Comparison of ENCODE assay signal across 17 cellular contexts in genomic region chr2:85582467-85582866, GRCh38. TPM values are rescaled to one million over a fixed set of nuclear protein-coding genes. Genes with fewer than 3 reads are reported as not detected.
DNase-seq lines count a peak whose midpoint lies in the region; ATAC-seq lines count a peak whose summit lies in the region.
"Had no signal": no experiment of that assay in that cellular context is flagged by ENCODE, and none has a peak within 500 bp of the region (broad histone marks: within the 10 kb centered on the region; RNA-seq: fewer than 3 reads in every experiment).

No MANE protein-coding gene starts in this region.

- H3K27ac Mint-ChIP-seq in T-helper 1 cell treated with Interleukin-12 subunit alpha and Interleukin-12 subunit beta and Interleukin-4 antibody, amounts not matched to agents 30 μg/mL and 1 μg/mL, for 36 hours, result peak overlapping the region; percentile 16
- H3K27ac Mint-ChIP-seq in activated CD4-positive, alpha-beta memory T cell treated with anti-CD3 and anti-CD28 coated beads, Interleukin-2, amount 10 ng/mL, durations not matched to agents 7 days and 5 days, result peak overlapping the region; percentile 14
- H3K27ac Mint-ChIP-seq in naive thymus-derived CD8-positive, alpha-beta T cell, result peak overlapping the region in 6 of 10 donors; percentile 27 to 96 (median 66)
- H3K27ac Mint-ChIP-seq: WTC11 had no signal

- peaks cover 59% of the 10 kb centered on the region for H3K4me1 Mint-ChIP-seq in T-helper 1 cell treated with Interleukin-12 subunit alpha and Interleukin-12 subunit beta and Interleukin-4 antibody, amounts not matched to agents 30 μg/mL and 1 μg/mL, for 36 hours (ENCODE audit: low read depth)
- peaks cover 66% of the 10 kb centered on the region for H3K4me1 Mint-ChIP-seq in activated CD4-positive, alpha-beta memory T cell treated with anti-CD3 and anti-CD28 coated beads, Interleukin-2, amount 10 ng/mL, durations not matched to agents 7 days and 5 days
- peaks cover 39 to 76% (median 70%) of the 10 kb centered on the region in 4 donors for H3K4me1 Mint-ChIP-seq in naive thymus-derived CD8-positive, alpha-beta T cell

- POLR2A ChIA-PET in activated CD4-positive, alpha-beta memory T cell treated with anti-CD3 and anti-CD28 coated beads, Interleukin-2, amount 10 ng/mL, durations not matched to agents 7 days and 5 days (lab: Charles Lee), result no interaction called here
- POLR2A ChIA-PET in naive thymus-derived CD8-positive, alpha-beta T cell (lab: Charles Lee), result interaction anchor here (1.4 to 7.4 kb wide), 5 partner anchors 13 to 228 kb away, joined by 3 to 88 read pairs (median 10); partner anchors contain the start of genes ELMOD3, RETSAT, RNF181 and TMEM150A

- DNase-seq in T-helper 1 cell, result no peak
- peak; percentile 20 for DNase-seq in CD1c-positive myeloid dendritic cell (ENCODE audit: extremely low spot score)
- no peak for DNase-seq in activated CD4-positive, alpha-beta memory T cell treated with anti-CD3 and anti-CD28 coated beads, Interleukin-2, amount 10 ng/mL, durations not matched to agents 7 days and 5 days
- DNase-seq in naive thymus-derived CD8-positive, alpha-beta T cell, result no peak
- no peak for DNase-seq in midbrain (lab: John Stamatoyannopoulos, UW)
- DNase-seq: 8988T; KBM-7; NCI-H1105; NCI-H2171 treated with DMSO at 0.1 percent for 48 hours; NCI-H82; stimulated activated CD4-positive, alpha-beta T cell treated with anti-CD3 and anti-CD28 coated beads, Interleukin-4, amount 100 ng/mL, for 1 hour; stimulated activated CD8-positive, alpha-beta memory T cell treated with anti-CD3 and anti-CD28 coated beads, Interleukin-4, amount 100 ng/mL, for 48 hours had no signal

- ATAC-seq in naive thymus-derived CD8-positive, alpha-beta T cell, result no peak
- ATAC-seq in GM18498 (IDR thresholded peaks at IDR 0.05; ENCODE audit: unreplicated experiment), result no peak
- ATAC-seq in GM19395 (IDR thresholded peaks at IDR 0.05; ENCODE audit: unreplicated experiment), result no peak
- ATAC-seq: WTC11 had no signal

- H3K27me3 Mint-ChIP-seq in T-helper 1 cell treated with Interleukin-12 subunit alpha and Interleukin-12 subunit beta and Interleukin-4 antibody, amounts not matched to agents 30 μg/mL and 1 μg/mL, for 36 hours (ENCODE audit: low read depth), result no peaks in the 10 kb centered on the region
- no peaks in the 10 kb centered on the region for H3K27me3 Mint-ChIP-seq in activated CD4-positive, alpha-beta memory T cell treated with anti-CD3 and anti-CD28 coated beads, Interleukin-2, amount 10 ng/mL, durations not matched to agents 7 days and 5 days
- no peaks in the 10 kb centered on the region for H3K27me3 Mint-ChIP-seq in naive thymus-derived CD8-positive, alpha-beta T cell

- H3K9me3 Mint-ChIP-seq in T-helper 1 cell treated with Interleukin-12 subunit alpha and Interleukin-12 subunit beta and Interleukin-4 antibody, amounts not matched to agents 30 μg/mL and 1 μg/mL, for 36 hours, result no peaks in the 10 kb centered on the region
- H3K9me3 Mint-ChIP-seq in activated CD4-positive, alpha-beta memory T cell treated with anti-CD3 and anti-CD28 coated beads, Interleukin-2, amount 10 ng/mL, durations not matched to agents 7 days and 5 days, result no peaks in the 10 kb centered on the region
- no peaks in the 10 kb centered on the region for H3K9me3 Mint-ChIP-seq in naive thymus-derived CD8-positive, alpha-beta T cell
- H3K9me3 Mint-ChIP-seq: WTC11 had no signal

- H3K36me3 Mint-ChIP-seq in T-helper 1 cell treated with Interleukin-12 subunit alpha and Interleukin-12 subunit beta and Interleukin-4 antibody, amounts not matched to agents 30 μg/mL and 1 μg/mL, for 36 hours (ENCODE audit: low read depth), result peaks cover 28% of the 10 kb centered on the region
- H3K36me3 Mint-ChIP-seq in activated CD4-positive, alpha-beta memory T cell treated with anti-CD3 and anti-CD28 coated beads, Interleukin-2, amount 10 ng/mL, durations not matched to agents 7 days and 5 days (ENCODE audit: low read depth), result peaks cover 47% of the 10 kb centered on the region
- H3K36me3 Mint-ChIP-seq in naive thymus-derived CD8-positive, alpha-beta T cell, result peaks cover 0 to 25% (median 7%) of the 10 kb centered on the region in 3 donors

- CTCF ChIA-PET in activated CD4-positive, alpha-beta memory T cell treated with anti-CD3 and anti-CD28 coated beads, Interleukin-2, amount 10 ng/mL, durations not matched to agents 7 days and 5 days (lab: Charles Lee), result no interaction called here

- peak overlapping the region; percentile 2 for H3K4me3 Mint-ChIP-seq in T-helper 1 cell treated with Interleukin-12 subunit alpha and Interleukin-12 subunit beta and Interleukin-4 antibody, amounts not matched to agents 30 μg/mL and 1 μg/mL, for 36 hours
- H3K4me3 Mint-ChIP-seq in activated CD4-positive, alpha-beta memory T cell treated with anti-CD3 and anti-CD28 coated beads, Interleukin-2, amount 10 ng/mL, durations not matched to agents 7 days and 5 days, result no peak overlapping the region
- peak overlapping the region in 6 of 10 donors; percentile 11 to 71 (median 55) for H3K4me3 Mint-ChIP-seq in naive thymus-derived CD8-positive, alpha-beta T cell

RNA-seq across cellular contexts. Expression of gene VAMP5, which starts 1.8 kb away (rescaled TPM):
- total RNA-seq in activated CD4-positive, alpha-beta memory T cell treated with anti-CD3 and anti-CD28 coated beads, Interleukin-2, amount 10 ng/mL, durations not matched to agents 7 days and 5 days, result 10 to 100 TPM; 89.6 to 91.8 TPM
- 10 to 100 TPM; 24.6 to 24.7 TPM for total RNA-seq in naive thymus-derived CD8-positive, alpha-beta T cell
- polyA plus RNA-seq in naive thymus-derived CD8-positive, alpha-beta T cell, result 100 to 1,000 TPM; 135 to 143 (median 139) TPM
- total RNA-seq: osteocyte had no signal

RNA-seq across cellular contexts. Expression of gene VAMP8, which starts 5.1 kb away (rescaled TPM):
- total RNA-seq in activated CD4-positive, alpha-beta memory T cell treated with anti-CD3 and anti-CD28 coated beads, Interleukin-2, amount 10 ng/mL, durations not matched to agents 7 days and 5 days, result 100 to 1,000 TPM; 132 to 133 TPM
- total RNA-seq in naive thymus-derived CD8-positive, alpha-beta T cell, result 10 to 100 TPM; 71.4 to 73.9 TPM
- 100 to 1,000 TPM; 321 to 405 (median 373) TPM for polyA plus RNA-seq in naive thymus-derived CD8-positive, alpha-beta T cell

RNA-seq across cellular contexts. Expression of gene RNF181, which starts 13.1 kb away (rescaled TPM):
- total RNA-seq in activated CD4-positive, alpha-beta memory T cell treated with anti-CD3 and anti-CD28 coated beads, Interleukin-2, amount 10 ng/mL, durations not matched to agents 7 days and 5 days, result 100 to 1,000 TPM; 117 to 121 TPM
- total RNA-seq in naive thymus-derived CD8-positive, alpha-beta T cell, result 10 to 100 TPM; 66.0 to 73.8 TPM
- 100 to 1,000 TPM; 165 to 206 (median 173) TPM for polyA plus RNA-seq in naive thymus-derived CD8-positive, alpha-beta T cell

RNA-seq across cellular contexts. Expression of gene TMEM150A, which starts 20.0 kb away (rescaled TPM):
- total RNA-seq in activated CD4-positive, alpha-beta memory T cell treated with anti-CD3 and anti-CD28 coated beads, Interleukin-2, amount 10 ng/mL, durations not matched to agents 7 days and 5 days, result 1 to 10 TPM; 1.3 to 2.0 TPM
- 10 to 100 TPM; 14.1 to 15.9 TPM for total RNA-seq in naive thymus-derived CD8-positive, alpha-beta T cell
- polyA plus RNA-seq in naive thymus-derived CD8-positive, alpha-beta T cell, result 10 to 100 TPM; 11.6 to 15.1 (median 13.8) TPM

RNA-seq across cellular contexts. Expression of gene GGCX, which starts 21.2 kb away (rescaled TPM):
- 10 to 100 TPM; 22.5 to 22.8 TPM for total RNA-seq in activated CD4-positive, alpha-beta memory T cell treated with anti-CD3 and anti-CD28 coated beads, Interleukin-2, amount 10 ng/mL, durations not matched to agents 7 days and 5 days
- 10 to 100 TPM; 30.9 to 35.8 TPM for total RNA-seq in naive thymus-derived CD8-positive, alpha-beta T cell
- polyA plus RNA-seq in naive thymus-derived CD8-positive, alpha-beta T cell, result 10 to 100 TPM; 10.4 to 14.6 (median 14.0) TPM

Comparison
In these comparisons a context has a peak if more than half of its experiments do, and no peak if none do; other contexts are left out.
1. H3K27ac Mint-ChIP-seq: peak in every context shown above with its lines; median percentile 66 in naive thymus-derived CD8-positive, alpha-beta T cell; 16 in T-helper 1 cell treated with Interleukin-12 subunit alpha and Interleukin-12 subunit beta and Interleukin-4 antibody, amounts not matched to agents 30 μg/mL and 1 μg/mL, for 36 hours; 14 in activated CD4-positive, alpha-beta memory T cell treated with anti-CD3 and anti-CD28 coated beads, Interleukin-2, amount 10 ng/mL, durations not matched to agents 7 days and 5 days.